Comparison of ENCODE assay signal across 7 cellular contexts in genomic region chr5:140632366-140633080, GRCh38.
DNase-seq lines count a peak whose midpoint lies in the region; ATAC-seq lines count a peak whose summit lies in the region.

No MANE protein-coding gene starts in this region.

- peak in 4 of 5 donors; percentile 28 to 68 (median 32) for DNase-seq in T-helper 1 cell
- peak; percentile 61 for DNase-seq in astrocyte of the hippocampus (ENCODE audit: low read depth, low spot score)
- peak; percentile 10 for DNase-seq in iPS-NIHi11 (ENCODE audit: low spot score)
- DNase-seq in stimulated activated CD4-positive, alpha-beta T cell treated with anti-CD3 and anti-CD28 coated beads, Interleukin-2, amount 100 ng/mL, for 4 hours (ENCODE audit: low read depth) = peak; percentile 39
- no peak for DNase-seq in NAMALWA (ENCODE audit: low spot score)

- ATAC-seq in GM18519 (IDR thresholded peaks at IDR 0.05; ENCODE audit: low FRiP score, unreplicated experiment) (peak; percentile 45), HG02938 (IDR thresholded peaks at IDR 0.05; ENCODE audit: unreplicated experiment) (peak; percentile 44)
